In genomic region chr13:70960841-70961443, GRCh38 we compare ENCODE assay signal across 8 cellular contexts.
A peak's percentile ranks its signal among the peaks of the same experiment; 100 is the strongest.
DNase-seq lines count a peak whose midpoint lies in the region; ATAC-seq and TF ChIP-seq lines count a peak whose summit lies in the region.

No MANE protein-coding gene starts in this region.

- H3K9ac ChIP-seq in GM23248 (no peak overlapping the region), endocrine pancreas (ENCODE audit: control insufficient read depth, insufficient read depth, low read length) (no peak overlapping the region)

- no peaks in the 10 kb centered on the region for H3K36me3 ChIP-seq in GM23248 (ENCODE audit: low read depth)
- no peaks in the 10 kb centered on the region for H3K36me3 ChIP-seq in endocrine pancreas (ENCODE audit: control insufficient read depth, insufficient read depth, low read length)
- no peaks in the 10 kb centered on the region for H3K36me3 ChIP-seq in prostate gland

- no peaks in the 10 kb centered on the region for H3K4me1 ChIP-seq in GM23248 (ENCODE audit: insufficient read depth)
- no peaks in the 10 kb centered on the region for H3K4me1 ChIP-seq in endocrine pancreas (ENCODE audit: control insufficient read depth, insufficient read depth, low read length)
- H3K4me1 ChIP-seq in prostate gland (replicated peaks), result no peaks in the 10 kb centered on the region

- H3K79me2 ChIP-seq in GM23248 (ENCODE audit: insufficient read depth), result no peaks in the 10 kb centered on the region

- H4K20me1 ChIP-seq in GM23248 (ENCODE audit: insufficient read depth), result no peaks in the 10 kb centered on the region

- no peak for ATAC-seq in stimulated activated effector memory CD8-positive, alpha-beta T cell treated with anti-CD3 and anti-CD28 coated beads, Interleukin-12 subunit alpha, Interleukin-12 subunit beta, amount 100 ng/mL, for 72 hours
- no peak for ATAC-seq in HG03196 (IDR thresholded peaks at IDR 0.05; ENCODE audit: unreplicated experiment)

- H3K4me3 ChIP-seq in GM23248 (no peak overlapping the region), endocrine pancreas (ENCODE audit: control insufficient read depth, insufficient read depth, low read length) (peak overlapping the region; percentile 56), prostate gland (no peak overlapping the region)

- H2AFZ ChIP-seq in GM23248, result peak overlapping the region; percentile 49; the same call in 1 of the 2 replicates

- intact Hi-C loops in prostate gland (cut with DNase I), result no loop called here

- peak in 3 of 4 experiments; percentile 40 to 47 (median 42) for TF ChIP-seq CTCF in prostate gland (IDR thresholded peaks at IDR 0.05)

- in situ Hi-C loops in GM23248 (cut with MboI), result no loop called here

- H3K4me3 Mint-ChIP-seq in stimulated activated effector memory CD8-positive, alpha-beta T cell treated with anti-CD3 and anti-CD28 coated beads, Interleukin-12 subunit alpha, Interleukin-12 subunit beta, amount 100 ng/mL, for 72 hours, result no peak overlapping the region

- TF ChIP-seq POLR2A in prostate gland (IDR thresholded peaks at IDR 0.05), result no peak

- no peak overlapping the region for H3K27ac Mint-ChIP-seq in stimulated activated effector memory CD8-positive, alpha-beta T cell treated with anti-CD3 and anti-CD28 coated beads, Interleukin-12 subunit alpha, Interleukin-12 subunit beta, amount 100 ng/mL, for 72 hours

- no peaks in the 10 kb centered on the region for H3K36me3 Mint-ChIP-seq in stimulated activated effector memory CD8-positive, alpha-beta T cell treated with anti-CD3 and anti-CD28 coated beads, Interleukin-12 subunit alpha, Interleukin-12 subunit beta, amount 100 ng/mL, for 72 hours

- peaks cover 5% of the 10 kb centered on the region for H3K9me3 Mint-ChIP-seq in stimulated activated effector memory CD8-positive, alpha-beta T cell treated with anti-CD3 and anti-CD28 coated beads, Interleukin-12 subunit alpha, Interleukin-12 subunit beta, amount 100 ng/mL, for 72 hours

- H3K27me3 ChIP-seq in GM23248 (replicated peaks; ENCODE audit: insufficient read depth) (no peaks in the 10 kb centered on the region), endocrine pancreas (ENCODE audit: control insufficient read depth, insufficient read depth, low read length) (no peaks in the 10 kb centered on the region), prostate gland (replicated peaks; ENCODE audit: insufficient read depth) (no peaks in the 10 kb centered on the region)

- WGBS in GM23248 (ENCODE audit: low coverage in 1 of 2, low lambda C conversion rate in 2 of 2, missing lambda C conversion rate in 2 of 2), 2 experiments, result 20 to 23% methylated on average over 9 of the region's 9 CpGs
- 35% methylated on average over 9 of the region's 9 CpGs for WGBS in prostate gland

- no peaks in the 10 kb centered on the region for H3K9me3 ChIP-seq in GM23248 (ENCODE audit: low read depth)
- no peaks in the 10 kb centered on the region for H3K9me3 ChIP-seq in endocrine pancreas (ENCODE audit: control insufficient read depth, low read length)
- no peaks in the 10 kb centered on the region for H3K9me3 ChIP-seq in prostate gland

- H3K4me1 Mint-ChIP-seq in stimulated activated effector memory CD8-positive, alpha-beta T cell treated with anti-CD3 and anti-CD28 coated beads, Interleukin-12 subunit alpha, Interleukin-12 subunit beta, amount 100 ng/mL, for 72 hours, result no peaks in the 10 kb centered on the region

- DNase-seq in Ammon's horn (ENCODE audit: low spot score) (peak; percentile 49), GM23248 (peak; percentile 36), NCI-H524 treated with DMSO at 0.1 percent for 48 hours (lab: John Stamatoyannopoulos, UW) (peak; percentile 18), prostate gland (ENCODE audit: low spot score) (no peak), C1 segment of cervical spinal cord (lab: John Stamatoyannopoulos, UW) (no peak)
- DNase-seq in stimulated activated effector memory CD8-positive, alpha-beta T cell treated with anti-CD3 and anti-CD28 coated beads, Interleukin-12 subunit alpha, Interleukin-12 subunit beta, amount 100 ng/mL, for 72 hours (ENCODE audit: low spot score in 2 of 2), result no peak

- no peaks in the 10 kb centered on the region for H3K9me2 ChIP-seq in GM23248 (ENCODE audit: insufficient read depth)

- H3K27ac ChIP-seq in GM23248, result no peak overlapping the region
- H3K27ac ChIP-seq in prostate gland, result no peak overlapping the region

- no peaks in the 10 kb centered on the region for H3F3A ChIP-seq in GM23248 (ENCODE audit: insufficient read depth)

- no peak overlapping the region for H3K4me2 ChIP-seq in GM23248 (ENCODE audit: unreplicated experiment)

Comparison
In these comparisons a context has a peak if more than half of its experiments do, and no peak if none do; other contexts are left out.
1. DNase-seq: peak in Ammon's horn (single experiment), GM23248 (single experiment) and NCI-H524 treated with DMSO at 0.1 percent for 48 hours (single experiment); none in prostate gland (single experiment), stimulated activated effector memory CD8-positive, alpha-beta T cell treated with anti-CD3 and anti-CD28 coated beads, Interleukin-12 subunit alpha, Interleukin-12 subunit beta, amount 100 ng/mL, for 72 hours (0 of 2) and C1 segment of cervical spinal cord (0 of 14).